1 cellular context compared by ENCODE assay signal in the genomic region with DNA sequence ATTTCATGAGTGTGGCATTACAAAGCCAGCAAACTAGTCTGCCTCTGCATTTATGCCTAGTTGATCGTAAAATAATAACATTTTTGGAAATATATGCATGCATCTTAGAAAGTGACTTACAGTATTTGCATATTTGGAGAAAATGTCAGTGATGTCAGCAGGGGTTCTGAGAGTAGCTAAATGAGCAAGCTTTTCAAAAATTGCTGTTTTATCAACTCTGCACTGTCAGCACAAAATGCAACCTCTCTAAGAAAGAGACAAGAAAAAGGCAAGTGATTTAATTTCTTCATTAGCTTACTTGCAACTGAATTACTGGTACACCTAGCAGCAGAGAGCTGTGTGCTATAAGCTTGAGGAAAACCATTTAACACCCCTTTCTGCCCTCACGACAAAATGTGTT.
TF ChIP-seq lines count a peak whose summit lies in the region.

No MANE protein-coding gene starts in this region.

TF ChIP-seq in H1, 55 proteins besides CTCF, POLR2A, EP300 and RAD21:
- TF ChIP-seq MAFK (IDR thresholded peaks at IDR 0.05; ENCODE audit: low read depth, low read length) (peak; percentile 72), RBBP5 (IDR thresholded peaks at IDR 0.05; ENCODE audit: borderline replicate concordance, low read depth, low read length) (no peak)
